ENCODE assay signal across 11 cellular contexts in the genomic region with DNA sequence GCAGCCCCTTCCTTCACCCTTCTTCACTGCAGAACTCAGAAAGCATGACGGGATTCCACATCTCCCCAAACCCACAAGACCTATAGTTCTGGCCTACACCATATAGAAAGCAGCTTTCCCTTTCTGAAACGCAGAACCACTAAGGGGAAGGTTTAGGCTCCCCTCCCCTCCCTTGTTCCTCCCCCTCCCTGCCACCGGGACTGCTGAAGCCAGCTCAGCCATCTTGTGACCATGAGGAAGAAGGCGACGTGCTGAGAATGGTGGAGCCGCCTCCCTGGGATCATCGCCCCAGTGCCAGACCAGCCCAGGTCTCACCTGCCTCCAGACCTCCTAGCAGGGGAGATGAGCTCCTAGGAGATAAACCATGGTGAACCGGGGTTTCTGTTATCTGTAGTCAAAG. TPM values are rescaled to one million over a fixed set of nuclear protein-coding genes. Genes with fewer than 3 reads are reported as not detected.
DNase-seq lines count a peak whose midpoint lies in the region; FAIRE-seq and TF ChIP-seq lines count a peak whose summit lies in the region.
"Had no signal": no experiment of that assay in that cellular context is flagged by ENCODE, and none has a peak within 500 bp of the region (broad histone marks: within the 10 kb centered on the region; RNA-seq: fewer than 3 reads in every experiment).

No MANE protein-coding gene starts in this region.

- no peak overlapping the region for H3K14ac ChIP-seq in H1 (ENCODE audit: insufficient read length)

- H4K5ac ChIP-seq in H1 (ENCODE audit: insufficient read length, low read depth, low read length), result no peak overlapping the region

- no peak overlapping the region for H2BK120ac ChIP-seq in H1 (replicated peaks; ENCODE audit: low read depth, low read length)

- H3K79me1 ChIP-seq in H1 (ENCODE audit: low read depth, low read length), result 0 out of 2 replicates have a peak, but pooled peaks cover 2% of the 10 kb centered on the region

- no peak overlapping the region for H3K9ac ChIP-seq in H1 (replicated peaks in 1 of 4; ENCODE audit: extremely low read depth in 1 of 4, low read depth in 3 of 4, low read length in 3 of 4)

- H3K27ac Mint-ChIP-seq in T-helper 2 cell treated with Interferon-gamma antibody and Interleukin-4, amounts not matched to agents 5 μg/mL and 100 μg/mL, for 36 hours, result peak overlapping the region; percentile 20

- H3K4me3 Mint-ChIP-seq in T-helper 2 cell treated with Interferon-gamma antibody and Interleukin-4, amounts not matched to agents 5 μg/mL and 100 μg/mL, for 36 hours, result no peak overlapping the region

- H3K4me1 ChIP-seq in H1 (replicated peaks in 1 of 4; ENCODE audit: control insufficient read depth in 3 of 4, insufficient read depth in 4 of 4, low read length in 3 of 4) (peaks cover 0 to 7% (median 3%) of the 10 kb centered on the region in 4 experiments; a peak in 6 of 7 replicates), muscle layer of duodenum (ENCODE audit: control insufficient read depth in 1 of 2, insufficient read depth in 2 of 2, low read length in 2 of 2) (peaks cover 4 to 10% of the 10 kb centered on the region in 2 donors), tibial nerve (peaks cover 0 to 19% (median under 1%) of the 10 kb centered on the region in 4 donors)

- H3K4me1 Mint-ChIP-seq in T-helper 2 cell treated with Interferon-gamma antibody and Interleukin-4, amounts not matched to agents 5 μg/mL and 100 μg/mL, for 36 hours (ENCODE audit: low read depth), result peaks cover 11% of the 10 kb centered on the region

- no peaks in the 10 kb centered on the region for H3K79me2 ChIP-seq in H1 (ENCODE audit: control insufficient read depth in 1 of 2, insufficient read depth in 2 of 2, low read length in 2 of 2)

- H3K23ac ChIP-seq in H1 (ENCODE audit: insufficient read length), result no peak overlapping the region

- no peak overlapping the region for H2BK15ac ChIP-seq in H1 (ENCODE audit: low read length)

- H3K4me3 ChIP-seq in H1 (ENCODE audit: extremely low read depth in 1 of 4, insufficient read depth in 2 of 4, low read depth in 3 of 4, low read length in 4 of 4) (no peak overlapping the region), muscle layer of duodenum (ENCODE audit: low read depth in 1 of 2, low read length in 2 of 2) (no peak overlapping the region), tibial nerve (no peak overlapping the region)
- H3K4me3 ChIP-seq: SK-N-MC had no signal

- peaks cover 28% of the 10 kb centered on the region for H3K36me3 Mint-ChIP-seq in T-helper 2 cell treated with Interferon-gamma antibody and Interleukin-4, amounts not matched to agents 5 μg/mL and 100 μg/mL, for 36 hours (ENCODE audit: low read depth)

- no peaks in the 10 kb centered on the region for H3K27me3 Mint-ChIP-seq in T-helper 2 cell treated with Interferon-gamma antibody and Interleukin-4, amounts not matched to agents 5 μg/mL and 100 μg/mL, for 36 hours (ENCODE audit: low read depth)

- H3K56ac ChIP-seq in H1 (replicated peaks; ENCODE audit: insufficient read length, low read depth, low read length), result no peak overlapping the region

- H4K8ac ChIP-seq in H1 (ENCODE audit: extremely low read depth, insufficient read depth, low read length), result no peak overlapping the region

- FAIRE-seq in H1 (lab: Jason Lieb, UNC), result no peak

- CTCF ChIA-PET in H1 (lab: Charles Lee; ENCODE audit: partially characterized antibody), result interaction anchor here (0.6 to 20.6 kb wide), 43 partner anchors 9 to 260 kb away, joined by 3 to 293 read pairs (median 5); a partner anchor contains a TSS

- H3K4me2 ChIP-seq in H1 (ENCODE audit: insufficient read depth in 1 of 2, low read depth in 2 of 2, low read length in 2 of 2), result no peak overlapping the region

- no peak for DNase-seq in T-helper 2 cell treated with Interferon-gamma antibody and Interleukin-4, amounts not matched to agents 5 μg/mL and 100 μg/mL, for 36 hours (ENCODE audit: low spot score)
- DNase-seq in T-helper 2 cell (no peak), H1 (ENCODE audit: low read depth in 1 of 2, low spot score in 2 of 2) (no peak), tibial nerve (ENCODE audit: low spot score in 2 of 2) (no peak), DMS153 (lab: John Stamatoyannopoulos, UW) (no peak), NCI-H2081 (lab: John Stamatoyannopoulos, UW) (no peak)
- no peak for DNase-seq in stimulated activated CD4-positive, alpha-beta T cell treated with anti-CD3 and anti-CD28 coated beads, Interleukin-15, amount 100 ng/mL, for 24 hours
- DNase-seq: activated CD4-positive, alpha-beta T cell treated with anti-CD3 and anti-CD28 coated beads, Interleukin-2, amount 50 U/mL, for 1 hour had no signal

- POLR2A ChIA-PET in H1 (lab: Charles Lee; ENCODE audit: partially characterized antibody), result interaction anchor here (1.3 to 2.5 kb wide), 4 partner anchors 17 to 101 kb away, joined by 3 to 17 read pairs (median 3); no protein-coding TSS in a partner anchor

- no peak overlapping the region for H2AK5ac ChIP-seq in H1 (ENCODE audit: low read depth, low read length)

- TF ChIP-seq RAD21 in H1 (IDR thresholded peaks at IDR 0.05 in 1 of 2, conservative IDR thresholded peaks at IDR 0.05 in 1 of 2; ENCODE audit: low read depth in 2 of 2, low read length in 2 of 2), result no peak

- H3K9me3 Mint-ChIP-seq in T-helper 2 cell treated with Interferon-gamma antibody and Interleukin-4, amounts not matched to agents 5 μg/mL and 100 μg/mL, for 36 hours, result no peaks in the 10 kb centered on the region

- WGBS in H1 (ENCODE audit: extremely low coverage in 1 of 2, insufficient coverage in 1 of 2, insufficient read length in 1 of 2, insufficient replicate concordance in 2 of 2, low coverage in 1 of 2, low lambda C conversion rate in 2 of 2, missing lambda C conversion rate in 1 of 2), 2 experiments, result 88% methylated on average over 8 of the region's 8 CpGs; no CpG with 5 or more reads in 1 of the 2 experiments
- WGBS in tibial nerve, 2 donors, result 65 to 82% methylated on average over 8 of the region's 8 CpGs

- H4K20me1 ChIP-seq in H1 (replicated peaks in 1 of 2; ENCODE audit: control insufficient read depth in 1 of 2, insufficient read depth in 2 of 2, low read length in 2 of 2), result no peaks in the 10 kb centered on the region

- H3K27me3 ChIP-seq in H1 (replicated peaks in 1 of 4; ENCODE audit: control insufficient read depth in 3 of 4, extremely low read depth in 1 of 4, insufficient read depth in 3 of 4, low read length in 3 of 4) (no peaks in the 10 kb centered on the region), muscle layer of duodenum (ENCODE audit: low read depth, low read length) (no peaks in the 10 kb centered on the region), tibial nerve (no peaks in the 10 kb centered on the region)

- no peaks in the 10 kb centered on the region for H3K36me3 ChIP-seq in H1 (ENCODE audit: control insufficient read depth in 2 of 4, insufficient read depth in 4 of 4, low read length in 3 of 4)
- H3K36me3 ChIP-seq in muscle layer of duodenum (ENCODE audit: control insufficient read depth in 1 of 2, insufficient read depth in 2 of 2, low read length in 2 of 2), result peaks cover 35 to 44% of the 10 kb centered on the region in 2 donors
- H3K36me3 ChIP-seq in tibial nerve, result peaks cover 0 to 54% (median 0%) of the 10 kb centered on the region in 3 donors

- no peak overlapping the region for H2AFZ ChIP-seq in H1 (ENCODE audit: low read length)

- no peak for TF ChIP-seq CTCF in H1 (IDR thresholded peaks at IDR 0.05; ENCODE audit: control extremely low read depth in 1 of 3, insufficient read depth in 1 of 3, low read depth in 1 of 3, low read length in 3 of 3)
- TF ChIP-seq CTCF in tibial nerve (IDR thresholded peaks at IDR 0.05), result no peak

- H2BK5ac ChIP-seq in H1 (ENCODE audit: low read depth, low read length), result no peak overlapping the region

- H2BK12ac ChIP-seq in H1 (ENCODE audit: low read depth, low read length), result peak overlapping the region; percentile 94; the same call in 1 of the 2 replicates

- TF ChIP-seq POLR2A in H1 (IDR thresholded peaks at IDR 0.05; ENCODE audit: control extremely low read depth in 1 of 2, low read depth in 2 of 2, low read length in 2 of 2) (no peak), tibial nerve (IDR thresholded peaks at IDR 0.05) (no peak)

- peak overlapping the region; percentile 32; the same call in 1 of the 2 replicates for H3K18ac ChIP-seq in H1 (ENCODE audit: extremely low read depth, low read length)

- H3K27ac ChIP-seq in H1 (ENCODE audit: low read depth, low read length) (no peak overlapping the region), muscle layer of duodenum (ENCODE audit: low read length) (peak overlapping the region; percentile 50), tibial nerve (peak overlapping the region in 3 of 4 donors; percentile 56 to 78 (median 63))
- H3K27ac ChIP-seq: SK-N-MC had no signal

- no peaks in the 10 kb centered on the region for H3K23me2 ChIP-seq in H1 (ENCODE audit: low read depth, low read length)

- TF ChIP-seq EP300 in H1 (IDR thresholded peaks at IDR 0.05; ENCODE audit: borderline replicate concordance in 1 of 2, low read depth in 2 of 2, low read length in 2 of 2) (no peak), tibial nerve (IDR thresholded peaks at IDR 0.05) (no peak)

- H4K91ac ChIP-seq in H1 (replicated peaks; ENCODE audit: insufficient read length, low read length), result no peak overlapping the region

- H3K9me3 ChIP-seq in H1 (ENCODE audit: insufficient read depth in 2 of 2, low read depth in 1 of 2, low read length in 1 of 2), result no peaks in the 10 kb centered on the region
- no peaks in the 10 kb centered on the region for H3K9me3 ChIP-seq in muscle layer of duodenum (ENCODE audit: control insufficient read depth in 1 of 2, low read length in 2 of 2)
- H3K9me3 ChIP-seq in tibial nerve, result no peaks in the 10 kb centered on the region

- peak overlapping the region; percentile 90; the same call in 1 of the 2 replicates for H2BK20ac ChIP-seq in H1 (ENCODE audit: low read length)

- H3K4ac ChIP-seq in H1 (replicated peaks; ENCODE audit: insufficient read length, low read depth, low read length), result no peak overlapping the region

RNA-seq across cellular contexts. Expression of a gene that starts 19.6 kb away (rescaled TPM):
- 29.4 and 31.2 TPM in 2 replicates for total RNA-seq in H1 (2021; fragmentation: NEBNext Ultra II Directional; extraction: Animal tissue kit (Norgen Biotek cat#: 25700))
- 27.2 and 29.5 TPM in 2 replicates for polyA plus RNA-seq in H1 (2011; rRNA removed)
- 32.8 TPM for polyA plus RNA-seq in H1 (2011; cell fraction: cytosol; rRNA removed)
- polyA plus RNA-seq in H1 (2011; cell fraction: nucleus; rRNA removed), result 24.9 TPM
- polyA plus RNA-seq in H1 (2012, experiment 1 of 2), result 27.7 to 33.6 TPM (median 29.1 TPM) in 4 replicates
- polyA plus RNA-seq in H1 (2012, experiment 2 of 2), result 22.1 TPM
- 31.5 TPM for polyA plus RNA-seq in H1 (2013, experiment 1 of 2)
- polyA plus RNA-seq in H1 (2013, experiment 2 of 2), result 31.6 TPM
- 13.3 and 15.1 TPM in 2 replicates for polyA minus RNA-seq in H1 (2011; rRNA and poly(A)+ RNA removed)
- polyA minus RNA-seq in H1 (2011; cell fraction: cytosol; rRNA and poly(A)+ RNA removed), result 12.4 TPM
- 9.6 TPM for polyA minus RNA-seq in H1 (2011; cell fraction: nucleus; rRNA and poly(A)+ RNA removed)
- 100 to 1,000 TPM; 130 to 185 (median 155) TPM for total RNA-seq in tibial nerve

RNA-seq across cellular contexts. Expression of a gene that starts 48.0 kb away (rescaled TPM):
- 126 and 135 TPM in 2 replicates for total RNA-seq in H1 (2021; fragmentation: NEBNext Ultra II Directional; extraction: Animal tissue kit (Norgen Biotek cat#: 25700))
- 135 and 168 TPM in 2 replicates for polyA plus RNA-seq in H1 (2011; rRNA removed)
- polyA plus RNA-seq in H1 (2011; cell fraction: cytosol; rRNA removed), result 159 TPM
- 86.7 TPM for polyA plus RNA-seq in H1 (2011; cell fraction: nucleus; rRNA removed)
- polyA plus RNA-seq in H1 (2012, experiment 1 of 2), result 137 to 177 TPM (median 167 TPM) in 4 replicates
- polyA plus RNA-seq in H1 (2012, experiment 2 of 2), result 169 TPM
- 90.2 TPM for polyA plus RNA-seq in H1 (2013, experiment 1 of 2)
- polyA plus RNA-seq in H1 (2013, experiment 2 of 2), result 97.3 TPM
- 98.2 and 115 TPM in 2 replicates for polyA minus RNA-seq in H1 (2011; rRNA and poly(A)+ RNA removed)
- polyA minus RNA-seq in H1 (2011; cell fraction: cytosol; rRNA and poly(A)+ RNA removed), result 83.5 TPM
- polyA minus RNA-seq in H1 (2011; cell fraction: nucleus; rRNA and poly(A)+ RNA removed), result 27.6 TPM
- total RNA-seq in tibial nerve, result 10 to 100 TPM; 18.8 to 33.6 (median 25.8) TPM

RNA-seq across cellular contexts. Expression of a gene that starts 48.6 kb away (rescaled TPM):
- 63.5 and 66.8 TPM in 2 replicates for total RNA-seq in H1 (2021; fragmentation: NEBNext Ultra II Directional; extraction: Animal tissue kit (Norgen Biotek cat#: 25700))
- polyA plus RNA-seq in H1 (2011; rRNA removed), result 53.5 and 93.8 TPM in 2 replicates
- 58.9 TPM for polyA plus RNA-seq in H1 (2011; cell fraction: cytosol; rRNA removed)
- 23.5 TPM for polyA plus RNA-seq in H1 (2011; cell fraction: nucleus; rRNA removed)
- 56.9 to 68.1 TPM (median 58.4 TPM) in 4 replicates for polyA plus RNA-seq in H1 (2012, experiment 1 of 2)
- 26.8 TPM for polyA plus RNA-seq in H1 (2012, experiment 2 of 2)
- 31.2 TPM for polyA plus RNA-seq in H1 (2013, experiment 1 of 2)
- 29.8 TPM for polyA plus RNA-seq in H1 (2013, experiment 2 of 2)
- polyA minus RNA-seq in H1 (2011; rRNA and poly(A)+ RNA removed), result 100 and 149 TPM in 2 replicates
- 53.1 TPM for polyA minus RNA-seq in H1 (2011; cell fraction: cytosol; rRNA and poly(A)+ RNA removed)
- polyA minus RNA-seq in H1 (2011; cell fraction: nucleus; rRNA and poly(A)+ RNA removed), result 25.0 TPM
- total RNA-seq in tibial nerve, result 10 to 100 TPM; 17.1 to 54.4 (median 35.8) TPM
- total RNA-seq: A172 had no signal
